ENCODE assay signal across 19 cellular contexts in the genomic region with DNA sequence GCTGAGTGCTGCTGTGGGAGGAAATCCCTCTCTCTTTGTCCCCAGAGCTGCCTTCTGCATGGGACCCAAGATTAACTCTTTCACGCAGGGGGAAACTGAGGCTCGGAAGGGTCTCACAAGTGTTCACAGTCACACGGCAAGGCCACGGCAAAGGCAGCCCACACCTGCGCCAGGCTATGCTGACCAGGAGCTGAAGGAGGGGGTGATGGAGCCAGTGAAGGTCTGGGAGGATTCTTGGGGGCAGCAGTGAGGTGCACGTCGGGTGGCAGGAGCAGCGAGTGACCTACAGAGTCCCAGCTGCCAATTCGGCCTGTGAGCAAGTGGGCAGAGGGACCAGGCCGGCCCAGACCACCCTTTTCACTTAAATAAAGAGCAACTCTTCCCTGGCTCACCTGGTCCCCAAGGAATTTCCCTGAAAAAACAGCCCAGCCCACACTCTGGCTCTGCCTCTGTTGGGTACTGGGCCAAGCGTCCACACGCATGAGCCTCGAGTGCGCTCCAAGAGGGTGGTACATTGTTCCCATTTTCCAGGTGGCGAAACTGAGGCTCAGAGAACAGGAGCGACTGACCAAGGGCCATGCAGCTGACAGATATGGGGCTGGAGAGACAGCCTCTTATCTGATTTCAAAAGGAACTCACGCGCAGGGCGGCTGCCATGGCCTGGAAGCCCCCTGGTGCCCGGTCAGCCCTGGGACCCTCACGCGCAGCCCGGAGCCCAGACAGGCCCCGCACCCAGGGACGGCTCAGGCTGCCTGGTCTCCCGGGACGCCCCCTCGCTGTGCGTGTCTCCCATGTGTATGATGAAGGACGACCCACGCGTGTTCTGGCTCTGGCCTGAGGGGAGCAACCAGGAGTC. TPM values are rescaled to one million over a fixed set of nuclear protein-coding genes. Genes with fewer than 3 reads are reported as not detected.
DNase-seq lines count a peak whose midpoint lies in the region; ATAC-seq, FAIRE-seq and TF ChIP-seq lines count a peak whose summit lies in the region.
"Had no signal": no experiment of that assay in that cellular context is flagged by ENCODE, and none has a peak within 500 bp of the region (broad histone marks: within the 10 kb centered on the region; RNA-seq: fewer than 3 reads in every experiment).

No MANE protein-coding gene starts in this region.

- no peak overlapping the region for H4K8ac ChIP-seq in H1 (ENCODE audit: extremely low read depth, insufficient read depth, low read length)
- no peak overlapping the region for H4K8ac ChIP-seq in trophoblast cell (ENCODE audit: low read depth, low read length)

- POLR2A ChIA-PET in H1 (lab: Charles Lee; ENCODE audit: partially characterized antibody), result no interaction called here

- H3K4me2 ChIP-seq in H1 (ENCODE audit: insufficient read depth in 1 of 2, low read depth in 2 of 2, low read length in 2 of 2) (no peak overlapping the region), trophoblast cell (ENCODE audit: low read length) (no peak overlapping the region)
- H3K4me2 ChIP-seq: PC-9 had no signal

- H3K4me3 ChIP-seq in CD4-positive, CD25-positive, alpha-beta regulatory T cell (ENCODE audit: low read depth, low read length), result no peak overlapping the region
- H3K4me3 ChIP-seq in H7 (ENCODE audit: insufficient read depth, low read depth, low read length) (no peak overlapping the region), H1 (ENCODE audit: extremely low read depth in 1 of 4, insufficient read depth in 2 of 4, low read depth in 3 of 4, low read length in 4 of 4) (no peak overlapping the region), trophoblast cell (ENCODE audit: low read depth, low read length) (no peak overlapping the region), thyroid gland (replicated peaks in 1 of 3) (no peak overlapping the region)
- H3K4me3 ChIP-seq: HAP-1, pancreas, PC-9, thoracic aorta had no signal

- H3K27me3 ChIP-seq in CD4-positive, CD25-positive, alpha-beta regulatory T cell (ENCODE audit: control insufficient read depth, insufficient read depth, low read length), result no peaks in the 10 kb centered on the region
- H3K27me3 ChIP-seq in H7 (ENCODE audit: control insufficient read depth, insufficient read depth, low read length) (no peaks in the 10 kb centered on the region), H1 (replicated peaks in 1 of 4; ENCODE audit: control insufficient read depth in 3 of 4, extremely low read depth in 1 of 4, insufficient read depth in 3 of 4, low read length in 3 of 4) (no peaks in the 10 kb centered on the region), trophoblast cell (ENCODE audit: insufficient read depth, low read length) (no peaks in the 10 kb centered on the region), foreskin keratinocyte (peaks cover 20% of the 10 kb centered on the region), thyroid gland (no peaks in the 10 kb centered on the region)
- H3K27me3 ChIP-seq: pancreas had no signal

- H2BK12ac ChIP-seq in H1 (ENCODE audit: low read depth, low read length) (peak overlapping the region; percentile 68; the same call in 1 of the 2 replicates), trophoblast cell (ENCODE audit: low read length) (peak overlapping the region; percentile 7)

- H3K9me3 Mint-ChIP-seq in CD4-positive, CD25-positive, alpha-beta regulatory T cell, result no peaks in the 10 kb centered on the region
- H3K9me3 Mint-ChIP-seq: activated T-cell treated with anti-CD3 and anti-CD28 coated beads, Interleukin-2, amount 50 U/mL, for 72 hours had no signal

- 91% methylated on average over 29 of the region's 32 CpGs; no CpG with 5 or more reads in 1 of the 2 experiments for WGBS in H1 (ENCODE audit: extremely low coverage in 1 of 2, insufficient coverage in 1 of 2, insufficient read length in 1 of 2, insufficient replicate concordance in 2 of 2, low coverage in 1 of 2, low lambda C conversion rate in 2 of 2, missing lambda C conversion rate in 1 of 2), 2 experiments
- WGBS in trophoblast cell (ENCODE audit: extremely low coverage, insufficient coverage, insufficient read length), result no CpG with 5 or more reads among the region's 32 CpGs
- WGBS in thyroid gland, 2 donors, result 92 to 95% methylated on average over 24 to 26 of the region's 32 CpGs

- H4K91ac ChIP-seq in H1 (replicated peaks; ENCODE audit: insufficient read length, low read length), result no peak overlapping the region
- H4K91ac ChIP-seq in trophoblast cell (ENCODE audit: low read depth, low read length), result peak overlapping the region; percentile 32

- H3K36me3 Mint-ChIP-seq in CD4-positive, CD25-positive, alpha-beta regulatory T cell, result no peaks in the 10 kb centered on the region

- H3K23me2 ChIP-seq in H1 (ENCODE audit: low read depth, low read length), result no peaks in the 10 kb centered on the region

- no peak for TF ChIP-seq POLR2A in H1 (IDR thresholded peaks at IDR 0.05; ENCODE audit: control extremely low read depth in 1 of 2, low read depth in 2 of 2, low read length in 2 of 2)
- TF ChIP-seq POLR2A in thyroid gland (IDR thresholded peaks at IDR 0.05), result no peak

- H3K36me3 ChIP-seq in CD4-positive, CD25-positive, alpha-beta regulatory T cell (ENCODE audit: control insufficient read depth, insufficient read depth, low read length), result no peaks in the 10 kb centered on the region
- H3K36me3 ChIP-seq in H7 (replicated peaks; ENCODE audit: control insufficient read depth, insufficient read depth, low read length) (no peaks in the 10 kb centered on the region), H1 (ENCODE audit: control insufficient read depth in 2 of 4, insufficient read depth in 4 of 4, low read length in 3 of 4) (no peaks in the 10 kb centered on the region), trophoblast cell (ENCODE audit: control insufficient read depth in 1 of 2, insufficient read depth in 2 of 2, low read length in 2 of 2) (no peaks in the 10 kb centered on the region), thyroid gland (no peaks in the 10 kb centered on the region)
- H3K36me3 ChIP-seq: HAP-1, thoracic aorta had no signal

- peak overlapping the region in 3 of 4 donors; percentile 58 to 73 (median 66) for H3K4me3 Mint-ChIP-seq in CD4-positive, CD25-positive, alpha-beta regulatory T cell

- TF ChIP-seq RAD21 in H1 (IDR thresholded peaks at IDR 0.05 in 1 of 2, conservative IDR thresholded peaks at IDR 0.05 in 1 of 2; ENCODE audit: low read depth in 2 of 2, low read length in 2 of 2), result no peak

- TF ChIP-seq CTCF in H1 (IDR thresholded peaks at IDR 0.05; ENCODE audit: control extremely low read depth in 1 of 3, insufficient read depth in 1 of 3, low read depth in 1 of 3, low read length in 3 of 3) (no peak), foreskin keratinocyte (conservative IDR thresholded peaks at IDR 0.05) (no peak), thyroid gland (IDR thresholded peaks at IDR 0.05) (no peak)

- H3K23ac ChIP-seq in H1 (ENCODE audit: insufficient read length) (no peak overlapping the region), trophoblast cell (ENCODE audit: low read length) (no peak overlapping the region)

- no peak overlapping the region for H2BK120ac ChIP-seq in H1 (replicated peaks; ENCODE audit: low read depth, low read length)
- H2BK120ac ChIP-seq in trophoblast cell (ENCODE audit: insufficient read depth, low read length, poor library complexity), result no peak overlapping the region

- H2BK20ac ChIP-seq in H1 (ENCODE audit: low read length), result no peak overlapping the region

- CTCF ChIA-PET in H1 (lab: Charles Lee; ENCODE audit: partially characterized antibody), result interaction anchor here (0.8 to 2.7 kb wide), 16 partner anchors 9 to 170 kb away, joined by 3 to 11 read pairs (median 4); no protein-coding TSS in a partner anchor

- peak overlapping the region; percentile 42 for H3K27ac ChIP-seq in CD4-positive, CD25-positive, alpha-beta regulatory T cell (ENCODE audit: insufficient read depth, low read length, poor library complexity, severe bottlenecking)
- no peak overlapping the region for H3K27ac ChIP-seq in H1 (ENCODE audit: low read depth, low read length)
- H3K27ac ChIP-seq in trophoblast cell (ENCODE audit: low read depth, low read length), result no peak overlapping the region
- H3K27ac ChIP-seq in foreskin keratinocyte, result no peak overlapping the region
- no peak overlapping the region for H3K27ac ChIP-seq in thyroid gland
- H3K27ac ChIP-seq: HL-60, pancreas, PC-9, thoracic aorta had no signal

- TF ChIP-seq EP300 in H1 (IDR thresholded peaks at IDR 0.05; ENCODE audit: borderline replicate concordance in 1 of 2, low read depth in 2 of 2, low read length in 2 of 2), result no peak

- H2BK5ac ChIP-seq in H1 (ENCODE audit: low read depth, low read length) (no peak overlapping the region), trophoblast cell (ENCODE audit: low read depth, low read length, poor library complexity) (no peak overlapping the region)

- H2AFZ ChIP-seq in H1 (ENCODE audit: low read length) (no peak overlapping the region), trophoblast cell (ENCODE audit: insufficient read depth, low read length, poor library complexity) (no peak overlapping the region)
- H2AFZ ChIP-seq: PC-9 had no signal

- peaks cover 15% of the 10 kb centered on the region for H3K4me1 ChIP-seq in CD4-positive, CD25-positive, alpha-beta regulatory T cell (ENCODE audit: control insufficient read depth, insufficient read depth, low read length, poor library complexity, severe bottlenecking)
- H3K4me1 ChIP-seq in H1 (replicated peaks in 1 of 4; ENCODE audit: control insufficient read depth in 3 of 4, insufficient read depth in 4 of 4, low read length in 3 of 4), result peaks cover 0 to 3% (median 0%) of the 10 kb centered on the region in 4 experiments; a peak in 1 of 7 replicates
- peaks cover 10 to 18% of the 10 kb centered on the region in 2 experiments for H3K4me1 ChIP-seq in trophoblast cell (ENCODE audit: control insufficient read depth in 1 of 2, insufficient read depth in 2 of 2, low read length in 2 of 2)
- H3K4me1 ChIP-seq in foreskin keratinocyte, result no peaks in the 10 kb centered on the region
- H3K4me1 ChIP-seq in thyroid gland, result peaks cover 5 to 22% of the 10 kb centered on the region in 2 donors
- H3K4me1 ChIP-seq: HAP-1, pancreas had no signal

- FAIRE-seq in H1 (lab: Jason Lieb, UNC), result no peak
- FAIRE-seq: colon, GM18507, pancreas had no signal

- H3K79me2 ChIP-seq in H1 (ENCODE audit: control insufficient read depth in 1 of 2, insufficient read depth in 2 of 2, low read length in 2 of 2), result no peaks in the 10 kb centered on the region
- H3K79me2 ChIP-seq in trophoblast cell (ENCODE audit: control insufficient read depth, insufficient read depth, low read length, poor library complexity), result no peaks in the 10 kb centered on the region

- H2AK5ac ChIP-seq in H1 (ENCODE audit: low read depth, low read length), result no peak overlapping the region
- peak overlapping the region; percentile 44 for H2AK5ac ChIP-seq in trophoblast cell (ENCODE audit: low read length)

- peak overlapping the region; percentile 66 to 92 (median 78) for H3K27ac Mint-ChIP-seq in CD4-positive, CD25-positive, alpha-beta regulatory T cell
- H3K27ac Mint-ChIP-seq: activated T-cell treated with anti-CD3 and anti-CD28 coated beads, Interleukin-2, amount 50 U/mL, for 72 hours; B cell had no signal

- H4K5ac ChIP-seq in H1 (ENCODE audit: insufficient read length, low read depth, low read length), result no peak overlapping the region

- peaks cover 0 to 4% of the 10 kb centered on the region in 2 experiments for H4K20me1 ChIP-seq in H1 (replicated peaks in 1 of 2; ENCODE audit: control insufficient read depth in 1 of 2, insufficient read depth in 2 of 2, low read length in 2 of 2)

- ATAC-seq in CD4-positive, CD25-positive, alpha-beta regulatory T cell (ENCODE audit: low read depth in 2 of 2), result no peak
- ATAC-seq in foreskin keratinocyte, result no peak
- ATAC-seq: pancreas had no signal

- no peak overlapping the region for H3K9ac ChIP-seq in H1 (replicated peaks in 1 of 4; ENCODE audit: extremely low read depth in 1 of 4, low read depth in 3 of 4, low read length in 3 of 4)
- no peak overlapping the region for H3K9ac ChIP-seq in trophoblast cell (ENCODE audit: low read length)

- H3K14ac ChIP-seq in H1 (ENCODE audit: insufficient read length) (no peak overlapping the region), trophoblast cell (ENCODE audit: low read length) (no peak overlapping the region)

- peaks cover 0 to 19% (median 12%) of the 10 kb centered on the region in 4 donors for H3K4me1 Mint-ChIP-seq in CD4-positive, CD25-positive, alpha-beta regulatory T cell

- H3K4ac ChIP-seq in H1 (replicated peaks; ENCODE audit: insufficient read length, low read depth, low read length), result no peak overlapping the region
- H3K4ac ChIP-seq in trophoblast cell (ENCODE audit: low read depth, low read length), result no peak overlapping the region

- H4K12ac ChIP-seq in trophoblast cell (ENCODE audit: low read depth, low read length), result no peak overlapping the region

- no peak overlapping the region for H2BK15ac ChIP-seq in H1 (ENCODE audit: low read length)

- H3K9me3 ChIP-seq in CD4-positive, CD25-positive, alpha-beta regulatory T cell (ENCODE audit: control insufficient read depth in 2 of 2, low read length in 2 of 2), result no peaks in the 10 kb centered on the region
- H3K9me3 ChIP-seq in H1 (ENCODE audit: insufficient read depth in 2 of 2, low read depth in 1 of 2, low read length in 1 of 2), result no peaks in the 10 kb centered on the region
- H3K9me3 ChIP-seq in trophoblast cell (ENCODE audit: insufficient read depth, low read depth, low read length), result no peaks in the 10 kb centered on the region
- no peaks in the 10 kb centered on the region for H3K9me3 ChIP-seq in thyroid gland
- H3K9me3 ChIP-seq: HAP-1, pancreas, SK-N-SH, thoracic aorta had no signal

- intact Hi-C loops in thyroid gland (cut with DNase I), result no loop called here

- H3K79me1 ChIP-seq in H1 (ENCODE audit: low read depth, low read length), result no peaks in the 10 kb centered on the region
- H3K79me1 ChIP-seq in trophoblast cell (ENCODE audit: low read length), result peaks cover 13% of the 10 kb centered on the region

- H3K18ac ChIP-seq in H1 (ENCODE audit: extremely low read depth, low read length) (no peak overlapping the region), trophoblast cell (ENCODE audit: low read length) (no peak overlapping the region)

- no peak overlapping the region for H3K56ac ChIP-seq in H1 (replicated peaks; ENCODE audit: insufficient read length, low read depth, low read length)

- H3K27me3 Mint-ChIP-seq in CD4-positive, CD25-positive, alpha-beta regulatory T cell, result no peaks in the 10 kb centered on the region

- DNase-seq in CD4-positive, CD25-positive, alpha-beta regulatory T cell, result no peak
- peak; percentile 34 for DNase-seq in H7
- no peak for DNase-seq in H1 (ENCODE audit: low read depth in 1 of 2, low spot score in 2 of 2)
- no peak for DNase-seq in trophoblast cell
- no peak for DNase-seq in NCI-H748 (lab: John Stamatoyannopoulos, UW; ENCODE audit: unreplicated experiment)
- DNase-seq in foreskin keratinocyte, result no peak
- no peak for DNase-seq in thyroid gland
- DNase-seq: MV-4-11, NCI-H748 treated with DMSO at 0.1 percent for 48 hours, PC-9, SK-N-SH had no signal

RNA-seq across cellular contexts. Expression of gene SARDH, which starts 28.2 kb away (rescaled TPM):
- 15.6 TPM for total RNA-seq in CD4-positive, CD25-positive, alpha-beta regulatory T cell
- polyA plus RNA-seq in CD4-positive, CD25-positive, alpha-beta regulatory T cell, result 1 to 10 TPM; 5.8 to 9.7 (median 8.2) TPM
- total RNA-seq in H7 (2014; rRNA removed; shearing (Covaris generic)), result 7.3 and 9.9 TPM in 2 replicates
- 7.3 and 7.4 TPM in 2 replicates for total RNA-seq in H1 (2021; fragmentation: NEBNext Ultra II Directional; extraction: Animal tissue kit (Norgen Biotek cat#: 25700))
- polyA plus RNA-seq in H1 (2011; rRNA removed), result 6.4 and 13.1 TPM in 2 replicates
- polyA plus RNA-seq in H1 (2011; cell fraction: cytosol; rRNA removed), result 5.6 TPM
- 17.1 TPM for polyA plus RNA-seq in H1 (2011; cell fraction: nucleus; rRNA removed)
- 5.6 to 9.3 TPM (median 7.0 TPM) in 4 replicates for polyA plus RNA-seq in H1 (2012, experiment 1 of 2)
- polyA plus RNA-seq in H1 (2012, experiment 2 of 2), result 5.9 TPM
- 5.1 TPM for polyA plus RNA-seq in H1 (2013, experiment 1 of 2)
- 4.7 TPM for polyA plus RNA-seq in H1 (2013, experiment 2 of 2)
- polyA minus RNA-seq in H1 (2011; rRNA and poly(A)+ RNA removed), result 4.9 and 5.6 TPM in 2 replicates
- polyA minus RNA-seq in H1 (2011; cell fraction: cytosol; rRNA and poly(A)+ RNA removed), result 5.4 TPM
- polyA minus RNA-seq in H1 (2011; cell fraction: nucleus; rRNA and poly(A)+ RNA removed), result 9.3 TPM
- polyA plus RNA-seq in trophoblast cell (2013), result 0.88 and 0.90 TPM in 2 replicates
- total RNA-seq in foreskin keratinocyte, result not detected in 2 replicates
- 0.06 and 0.07 TPM in 2 replicates for polyA plus RNA-seq in foreskin keratinocyte
- 1 to 10 TPM in 3 of 4 donors, not detected in 1; 2.2 to 6.2 (median 3.3) TPM for total RNA-seq in thyroid gland
